In the genomic region with DNA sequence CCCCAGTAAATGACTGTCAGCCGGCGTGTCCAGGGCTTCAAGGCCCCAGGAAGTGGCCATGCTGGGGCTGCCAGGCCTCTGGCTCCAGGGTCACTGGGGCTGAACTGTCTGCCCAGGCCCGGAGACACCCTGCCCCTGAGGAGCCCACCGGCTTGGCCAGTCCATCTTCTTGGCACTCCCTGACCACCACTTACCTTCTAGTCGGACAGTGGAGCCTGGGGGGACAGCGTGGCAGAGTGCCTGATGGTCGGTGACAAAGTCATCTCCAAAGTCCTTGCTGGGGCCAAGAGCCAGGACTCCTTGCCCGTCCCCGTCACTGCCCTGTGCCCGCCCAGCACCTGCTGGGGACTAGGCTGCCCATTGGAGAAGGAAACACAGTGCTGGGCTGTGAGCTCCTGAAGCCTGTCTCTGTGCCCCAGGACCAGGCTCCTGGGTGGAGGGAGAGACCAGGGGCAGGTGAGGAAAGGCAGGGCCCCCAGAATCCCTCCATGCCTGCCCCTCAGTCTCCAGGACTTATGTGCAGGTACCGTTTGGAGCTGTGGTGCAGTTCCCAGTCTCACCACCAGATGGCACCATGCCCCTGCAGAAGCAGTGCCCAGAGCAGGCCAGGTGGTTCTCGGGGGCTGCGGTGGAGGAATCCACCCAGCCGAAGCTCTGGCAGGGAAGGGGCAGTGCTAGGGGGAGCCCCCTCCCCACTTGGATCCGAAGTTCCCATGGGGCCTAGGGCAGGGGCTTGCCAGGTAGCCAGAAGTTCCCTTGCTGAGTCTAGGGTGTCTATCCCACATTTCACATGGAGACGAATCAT, we compare ENCODE assay signal across 1 cellular context.
TF ChIP-seq lines count a peak whose summit lies in the region.

No MANE protein-coding gene starts in this region.

TF ChIP-seq in K562, 482 proteins besides CTCF, POLR2A, EP300 and RAD21 (continued from another document and continues in another):
- TF ChIP-seq, protein P1, sequence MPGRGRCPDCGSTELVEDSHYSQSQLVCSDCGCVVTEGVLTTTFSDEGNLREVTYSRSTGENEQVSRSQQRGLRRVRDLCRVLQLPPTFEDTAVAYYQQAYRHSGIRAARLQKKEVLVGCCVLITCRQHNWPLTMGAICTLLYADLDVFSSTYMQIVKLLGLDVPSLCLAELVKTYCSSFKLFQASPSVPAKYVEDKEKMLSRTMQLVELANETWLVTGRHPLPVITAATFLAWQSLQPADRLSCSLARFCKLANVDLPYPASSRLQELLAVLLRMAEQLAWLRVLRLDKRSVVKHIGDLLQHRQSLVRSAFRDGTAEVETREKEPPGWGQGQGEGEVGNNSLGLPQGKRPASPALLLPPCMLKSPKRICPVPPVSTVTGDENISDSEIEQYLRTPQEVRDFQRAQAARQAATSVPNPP (IDR thresholded peaks at IDR 0.05; ENCODE audit: borderline replicate concordance, insufficient read depth, insufficient read length), result no peak
- no peak for TF ChIP-seq CREBBP (IDR thresholded peaks at IDR 0.05; ENCODE audit: low read depth, low read length)
- TF ChIP-seq, protein P2, sequence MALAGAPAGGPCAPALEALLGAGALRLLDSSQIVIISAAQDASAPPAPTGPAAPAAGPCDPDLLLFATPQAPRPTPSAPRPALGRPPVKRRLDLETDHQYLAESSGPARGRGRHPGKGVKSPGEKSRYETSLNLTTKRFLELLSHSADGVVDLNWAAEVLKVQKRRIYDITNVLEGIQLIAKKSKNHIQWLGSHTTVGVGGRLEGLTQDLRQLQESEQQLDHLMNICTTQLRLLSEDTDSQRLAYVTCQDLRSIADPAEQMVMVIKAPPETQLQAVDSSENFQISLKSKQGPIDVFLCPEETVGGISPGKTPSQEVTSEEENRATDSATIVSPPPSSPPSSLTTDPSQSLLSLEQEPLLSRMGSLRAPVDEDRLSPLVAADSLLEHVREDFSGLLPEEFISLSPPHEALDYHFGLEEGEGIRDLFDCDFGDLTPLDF (CRISPR knock-in tag; IDR thresholded peaks at IDR 0.05), result peak; percentile 75
- no peak for TF ChIP-seq MEF2A (IDR thresholded peaks at IDR 0.05; ENCODE audit: control insufficient read depth, low read depth, low read length)
- TF ChIP-seq PHF20 (IDR thresholded peaks at IDR 0.05; ENCODE audit: partially characterized antibody), result no peak
- TF ChIP-seq ILK (tag; IDR thresholded peaks at IDR 0.05; ENCODE audit: borderline replicate concordance, low read depth), result no peak
- no peak for TF ChIP-seq PTTG1 (tag; IDR thresholded peaks at IDR 0.05; ENCODE audit: low read depth)
- TF ChIP-seq ZNF695 (CRISPR knock-in tag; IDR thresholded peaks at IDR 0.05), result no peak
- TF ChIP-seq SMARCA5 (IDR thresholded peaks at IDR 0.05), result no peak
- TF ChIP-seq SIN3A (IDR thresholded peaks at IDR 0.05; ENCODE audit: borderline replicate concordance in 2 of 2, control insufficient read depth in 1 of 2, low read depth in 2 of 2, low read length in 2 of 2), result no peak
- TF ChIP-seq, protein P3, sequence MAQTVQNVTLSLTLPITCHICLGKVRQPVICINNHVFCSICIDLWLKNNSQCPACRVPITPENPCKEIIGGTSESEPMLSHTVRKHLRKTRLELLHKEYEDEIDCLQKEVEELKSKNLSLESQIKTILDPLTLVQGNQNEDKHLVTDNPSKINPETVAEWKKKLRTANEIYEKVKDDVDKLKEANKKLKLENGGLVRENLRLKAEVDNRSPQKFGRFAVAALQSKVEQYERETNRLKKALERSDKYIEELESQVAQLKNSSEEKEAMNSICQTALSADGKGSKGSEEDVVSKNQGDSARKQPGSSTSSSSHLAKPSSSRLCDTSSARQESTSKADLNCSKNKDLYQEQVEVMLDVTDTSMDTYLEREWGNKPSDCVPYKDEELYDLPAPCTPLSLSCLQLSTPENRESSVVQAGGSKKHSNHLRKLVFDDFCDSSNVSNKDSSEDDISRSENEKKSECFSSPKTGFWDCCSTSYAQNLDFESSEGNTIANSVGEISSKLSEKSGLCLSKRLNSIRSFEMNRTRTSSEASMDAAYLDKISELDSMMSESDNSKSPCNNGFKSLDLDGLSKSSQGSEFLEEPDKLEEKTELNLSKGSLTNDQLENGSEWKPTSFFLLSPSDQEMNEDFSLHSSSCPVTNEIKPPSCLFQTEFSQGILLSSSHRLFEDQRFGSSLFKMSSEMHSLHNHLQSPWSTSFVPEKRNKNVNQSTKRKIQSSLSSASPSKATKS (CRISPR knock-in tag; IDR thresholded peaks at IDR 0.05), result 0 out of 2 replicates have a peak, but pooled peaks have one; percentile 69
- TF ChIP-seq, protein P4, sequence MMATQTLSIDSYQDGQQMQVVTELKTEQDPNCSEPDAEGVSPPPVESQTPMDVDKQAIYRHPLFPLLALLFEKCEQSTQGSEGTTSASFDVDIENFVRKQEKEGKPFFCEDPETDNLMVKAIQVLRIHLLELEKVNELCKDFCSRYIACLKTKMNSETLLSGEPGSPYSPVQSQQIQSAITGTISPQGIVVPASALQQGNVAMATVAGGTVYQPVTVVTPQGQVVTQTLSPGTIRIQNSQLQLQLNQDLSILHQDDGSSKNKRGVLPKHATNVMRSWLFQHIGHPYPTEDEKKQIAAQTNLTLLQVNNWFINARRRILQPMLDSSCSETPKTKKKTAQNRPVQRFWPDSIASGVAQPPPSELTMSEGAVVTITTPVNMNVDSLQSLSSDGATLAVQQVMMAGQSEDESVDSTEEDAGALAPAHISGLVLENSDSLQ (IDR thresholded peaks at IDR 0.05), result no peak
- no peak for TF ChIP-seq ZBED1 (IDR thresholded peaks at IDR 0.05)
- TF ChIP-seq, protein P5, sequence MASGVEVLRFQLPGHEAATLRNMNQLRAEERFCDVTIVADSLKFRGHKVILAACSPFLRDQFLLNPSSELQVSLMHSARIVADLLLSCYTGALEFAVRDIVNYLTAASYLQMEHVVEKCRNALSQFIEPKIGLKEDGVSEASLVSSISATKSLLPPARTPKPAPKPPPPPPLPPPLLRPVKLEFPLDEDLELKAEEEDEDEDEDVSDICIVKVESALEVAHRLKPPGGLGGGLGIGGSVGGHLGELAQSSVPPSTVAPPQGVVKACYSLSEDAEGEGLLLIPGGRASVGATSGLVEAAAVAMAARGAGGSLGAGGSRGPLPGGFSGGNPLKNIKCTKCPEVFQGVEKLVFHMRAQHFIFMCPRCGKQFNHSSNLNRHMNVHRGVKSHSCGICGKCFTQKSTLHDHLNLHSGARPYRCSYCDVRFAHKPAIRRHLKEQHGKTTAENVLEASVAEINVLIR (CRISPR knock-in tag; IDR thresholded peaks at IDR 0.05), result no peak
- TF ChIP-seq, protein P6, sequence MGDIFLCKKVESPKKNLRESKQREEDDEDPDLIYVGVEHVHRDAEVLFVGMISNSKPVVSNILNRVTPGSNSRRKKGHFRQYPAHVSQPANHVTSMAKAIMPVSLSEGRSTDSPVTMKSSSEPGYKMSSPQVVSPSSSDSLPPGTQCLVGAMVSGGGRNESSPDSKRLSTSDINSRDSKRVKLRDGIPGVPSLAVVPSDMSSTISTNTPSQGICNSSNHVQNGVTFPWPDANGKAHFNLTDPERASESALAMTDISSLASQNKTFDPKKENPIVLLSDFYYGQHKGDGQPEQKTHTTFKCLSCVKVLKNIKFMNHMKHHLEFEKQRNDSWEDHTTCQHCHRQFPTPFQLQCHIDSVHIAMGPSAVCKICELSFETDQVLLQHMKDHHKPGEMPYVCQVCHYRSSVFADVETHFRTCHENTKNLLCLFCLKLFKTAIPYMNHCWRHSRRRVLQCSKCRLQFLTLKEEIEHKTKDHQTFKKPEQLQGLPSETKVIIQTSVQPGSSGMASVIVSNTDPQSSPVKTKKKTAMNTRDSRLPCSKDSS (IDR thresholded peaks at IDR 0.05; ENCODE audit: low read depth, partially characterized antibody), result no peak
- TF ChIP-seq KLF1 (tag; IDR thresholded peaks at IDR 0.05), result 0 out of 2 replicates have a peak, but pooled peaks have one; percentile 40
- TF ChIP-seq ARID2 (IDR thresholded peaks at IDR 0.05), result peak; percentile 100
- peak; percentile 95 for TF ChIP-seq ZBTB7A (IDR thresholded peaks at IDR 0.05; ENCODE audit: borderline replicate concordance, control insufficient read depth, low read depth, low read length)
- TF ChIP-seq TAF9B (IDR thresholded peaks at IDR 0.05; ENCODE audit: partially characterized antibody), result no peak
- TF ChIP-seq SIX5 (IDR thresholded peaks at IDR 0.05; ENCODE audit: borderline replicate concordance in 1 of 2, insufficient read depth in 1 of 2, low read depth in 1 of 2, low read length in 2 of 2), result no peak
- TF ChIP-seq YBX1 (IDR thresholded peaks at IDR 0.05), result no peak
- no peak for TF ChIP-seq PRPF4 (IDR thresholded peaks at IDR 0.05; ENCODE audit: insufficient read depth, low read depth, low read length, poor library complexity, severe bottlenecking)
- TF ChIP-seq ZNF561 (CRISPR knock-in tag; conservative IDR thresholded peaks at IDR 0.05), result no peak
- TF ChIP-seq TRIM24 (IDR thresholded peaks at IDR 0.05), result no peak
- no peak for TF ChIP-seq HNRNPL (IDR thresholded peaks at IDR 0.05; ENCODE audit: low read depth, low read length)
- TF ChIP-seq ZNF41 (CRISPR knock-in tag; conservative IDR thresholded peaks at IDR 0.05), result peak; percentile 78
- TF ChIP-seq, protein P7, sequence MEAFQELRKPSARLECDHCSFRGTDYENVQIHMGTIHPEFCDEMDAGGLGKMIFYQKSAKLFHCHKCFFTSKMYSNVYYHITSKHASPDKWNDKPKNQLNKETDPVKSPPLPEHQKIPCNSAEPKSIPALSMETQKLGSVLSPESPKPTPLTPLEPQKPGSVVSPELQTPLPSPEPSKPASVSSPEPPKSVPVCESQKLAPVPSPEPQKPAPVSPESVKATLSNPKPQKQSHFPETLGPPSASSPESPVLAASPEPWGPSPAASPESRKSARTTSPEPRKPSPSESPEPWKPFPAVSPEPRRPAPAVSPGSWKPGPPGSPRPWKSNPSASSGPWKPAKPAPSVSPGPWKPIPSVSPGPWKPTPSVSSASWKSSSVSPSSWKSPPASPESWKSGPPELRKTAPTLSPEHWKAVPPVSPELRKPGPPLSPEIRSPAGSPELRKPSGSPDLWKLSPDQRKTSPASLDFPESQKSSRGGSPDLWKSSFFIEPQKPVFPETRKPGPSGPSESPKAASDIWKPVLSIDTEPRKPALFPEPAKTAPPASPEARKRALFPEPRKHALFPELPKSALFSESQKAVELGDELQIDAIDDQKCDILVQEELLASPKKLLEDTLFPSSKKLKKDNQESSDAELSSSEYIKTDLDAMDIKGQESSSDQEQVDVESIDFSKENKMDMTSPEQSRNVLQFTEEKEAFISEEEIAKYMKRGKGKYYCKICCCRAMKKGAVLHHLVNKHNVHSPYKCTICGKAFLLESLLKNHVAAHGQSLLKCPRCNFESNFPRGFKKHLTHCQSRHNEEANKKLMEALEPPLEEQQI (IDR thresholded peaks at IDR 0.05), result no peak
- peak; percentile 84 for TF ChIP-seq ESRRA (IDR thresholded peaks at IDR 0.05; ENCODE audit: borderline replicate concordance, low read depth)
- no peak; the same call in 1 of the 2 replicates for TF ChIP-seq EHMT2 (IDR thresholded peaks at IDR 0.05)
- 0 out of 2 replicates have a peak, but pooled peaks have one; percentile 57 for TF ChIP-seq ZNF282 (CRISPR knock-in tag; IDR thresholded peaks at IDR 0.05)
- no peak for TF ChIP-seq ZNF445 (CRISPR knock-in tag; IDR thresholded peaks at IDR 0.05; ENCODE audit: low read depth)
- TF ChIP-seq ZNF324 (CRISPR knock-in tag; IDR thresholded peaks at IDR 0.05), result no peak
- no peak for TF ChIP-seq ETV1 (tag; conservative IDR thresholded peaks at IDR 0.05; ENCODE audit: low read depth)
- TF ChIP-seq, protein P8, sequence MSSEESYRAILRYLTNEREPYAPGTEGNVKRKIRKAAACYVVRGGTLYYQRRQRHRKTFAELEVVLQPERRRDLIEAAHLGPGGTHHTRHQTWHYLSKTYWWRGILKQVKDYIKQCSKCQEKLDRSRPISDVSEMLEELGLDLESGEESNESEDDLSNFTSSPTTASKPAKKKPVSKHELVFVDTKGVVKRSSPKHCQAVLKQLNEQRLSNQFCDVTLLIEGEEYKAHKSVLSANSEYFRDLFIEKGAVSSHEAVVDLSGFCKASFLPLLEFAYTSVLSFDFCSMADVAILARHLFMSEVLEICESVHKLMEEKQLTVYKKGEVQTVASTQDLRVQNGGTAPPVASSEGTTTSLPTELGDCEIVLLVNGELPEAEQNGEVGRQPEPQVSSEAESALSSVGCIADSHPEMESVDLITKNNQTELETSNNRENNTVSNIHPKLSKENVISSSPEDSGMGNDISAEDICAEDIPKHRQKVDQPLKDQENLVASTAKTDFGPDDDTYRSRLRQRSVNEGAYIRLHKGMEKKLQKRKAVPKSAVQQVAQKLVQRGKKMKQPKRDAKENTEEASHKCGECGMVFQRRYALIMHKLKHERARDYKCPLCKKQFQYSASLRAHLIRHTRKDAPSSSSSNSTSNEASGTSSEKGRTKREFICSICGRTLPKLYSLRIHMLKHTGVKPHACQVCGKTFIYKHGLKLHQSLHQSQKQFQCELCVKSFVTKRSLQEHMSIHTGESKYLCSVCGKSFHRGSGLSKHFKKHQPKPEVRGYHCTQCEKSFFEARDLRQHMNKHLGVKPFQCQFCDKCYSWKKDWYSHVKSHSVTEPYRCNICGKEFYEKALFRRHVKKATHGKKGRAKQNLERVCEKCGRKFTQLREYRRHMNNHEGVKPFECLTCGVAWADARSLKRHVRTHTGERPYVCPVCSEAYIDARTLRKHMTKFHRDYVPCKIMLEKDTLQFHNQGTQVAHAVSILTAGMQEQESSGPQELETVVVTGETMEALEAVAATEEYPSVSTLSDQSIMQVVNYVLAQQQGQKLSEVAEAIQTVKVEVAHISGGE (CRISPR knock-in tag; IDR thresholded peaks at IDR 0.05), result peak in 1 of 3 experiments; percentile 55; a peak in 1 of 6 replicates
- TF ChIP-seq TBL1XR1 (IDR thresholded peaks at IDR 0.05; ENCODE audit: low read length in 2 of 2), result peak; percentile 66 to 73; a peak in 2 of 4 replicates
- no peak for TF ChIP-seq RAD51 (IDR thresholded peaks at IDR 0.05; ENCODE audit: borderline replicate concordance, low read depth)
- TF ChIP-seq MAFG (tag; conservative IDR thresholded peaks at IDR 0.05), result no peak
- TF ChIP-seq, protein P9, sequence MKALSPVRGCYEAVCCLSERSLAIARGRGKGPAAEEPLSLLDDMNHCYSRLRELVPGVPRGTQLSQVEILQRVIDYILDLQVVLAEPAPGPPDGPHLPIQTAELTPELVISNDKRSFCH (CRISPR knock-in tag; IDR thresholded peaks at IDR 0.05), result peak; percentile 4; the same call in 1 of the 2 replicates
- TF ChIP-seq, protein P9 (tag; IDR thresholded peaks at IDR 0.05), result peak; percentile 72; the same call in 1 of the 2 replicates
- TF ChIP-seq, protein P10, sequence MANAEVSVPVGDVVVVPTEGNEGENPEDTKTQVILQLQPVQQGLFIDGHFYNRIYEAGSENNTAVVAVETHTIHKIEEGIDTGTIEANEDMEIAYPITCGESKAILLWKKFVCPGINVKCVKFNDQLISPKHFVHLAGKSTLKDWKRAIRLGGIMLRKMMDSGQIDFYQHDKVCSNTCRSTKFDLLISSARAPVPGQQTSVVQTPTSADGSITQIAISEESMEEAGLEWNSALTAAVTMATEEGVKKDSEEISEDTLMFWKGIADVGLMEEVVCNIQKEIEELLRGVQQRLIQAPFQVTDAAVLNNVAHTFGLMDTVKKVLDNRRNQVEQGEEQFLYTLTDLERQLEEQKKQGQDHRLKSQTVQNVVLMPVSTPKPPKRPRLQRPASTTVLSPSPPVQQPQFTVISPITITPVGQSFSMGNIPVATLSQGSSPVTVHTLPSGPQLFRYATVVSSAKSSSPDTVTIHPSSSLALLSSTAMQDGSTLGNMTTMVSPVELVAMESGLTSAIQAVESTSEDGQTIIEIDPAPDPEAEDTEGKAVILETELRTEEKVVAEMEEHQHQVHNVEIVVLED (CRISPR knock-in tag; IDR thresholded peaks at IDR 0.05), result no peak
- peak; percentile 13; the same call in 1 of the 2 replicates for TF ChIP-seq NR2C2 (CRISPR knock-in tag; IDR thresholded peaks at IDR 0.05)
- no peak for TF ChIP-seq NR2C2 (tag; IDR thresholded peaks at IDR 0.05)
- no peak for TF ChIP-seq POLR2G (IDR thresholded peaks at IDR 0.05; ENCODE audit: low read depth, low read length)
